In genomic region chr20:47306095-47306494, GRCh38 we compare ENCODE assay signal across 27 cellular contexts. TPM values are rescaled to one million over a fixed set of nuclear protein-coding genes. Genes with fewer than 3 reads are reported as not detected.
DNase-seq lines count a peak whose midpoint lies in the region; ATAC-seq and TF ChIP-seq lines count a peak whose summit lies in the region.
"Had no signal": no experiment of that assay in that cellular context is flagged by ENCODE, and none has a peak within 500 bp of the region (broad histone marks: within the 10 kb centered on the region; RNA-seq: fewer than 3 reads in every experiment).

No MANE protein-coding gene starts in this region.

- TF ChIP-seq CTCF in testis (IDR thresholded peaks at IDR 0.05) (no peak), psoas muscle (IDR thresholded peaks at IDR 0.05) (no peak)

- H3K4me1 Mint-ChIP-seq in activated T-helper 1 cell treated with anti-CD3 and anti-CD28 coated beads, Interleukin-12 subunit alpha, Interleukin-12 subunit beta, Interleukin-2, Interleukin-4 antibody, amounts not matched to agents 30 ng/mL and 10 ng/mL and 1 ng/mL, durations not matched to agents 14 hours and 24 hours and 36 hours (ENCODE audit: low read depth), result peaks cover 26% of the 10 kb centered on the region
- H3K4me1 Mint-ChIP-seq in naive thymus-derived CD4-positive, alpha-beta T cell, result peaks cover 5 to 44% (median 34%) of the 10 kb centered on the region in 7 donors

- peaks cover 36% of the 10 kb centered on the region for H3K36me3 Mint-ChIP-seq in activated T-helper 1 cell treated with anti-CD3 and anti-CD28 coated beads, Interleukin-12 subunit alpha, Interleukin-12 subunit beta, Interleukin-2, Interleukin-4 antibody, amounts not matched to agents 30 ng/mL and 10 ng/mL and 1 ng/mL, durations not matched to agents 14 hours and 24 hours and 36 hours (ENCODE audit: low read depth)
- peaks cover 4 to 35% (median 20%) of the 10 kb centered on the region in 5 donors for H3K36me3 Mint-ChIP-seq in naive thymus-derived CD4-positive, alpha-beta T cell

- no peaks in the 10 kb centered on the region for H3K9me3 Mint-ChIP-seq in activated T-helper 1 cell treated with anti-CD3 and anti-CD28 coated beads, Interleukin-12 subunit alpha, Interleukin-12 subunit beta, Interleukin-2, Interleukin-4 antibody, amounts not matched to agents 30 ng/mL and 10 ng/mL and 1 ng/mL, durations not matched to agents 14 hours and 24 hours and 36 hours
- H3K9me3 Mint-ChIP-seq in naive thymus-derived CD4-positive, alpha-beta T cell, result no peaks in the 10 kb centered on the region
- H3K9me3 Mint-ChIP-seq: T-helper 1 cell treated with Interleukin-12 subunit alpha and Interleukin-12 subunit beta and Interleukin-4 antibody, amounts not matched to agents 30 μg/mL and 1 μg/mL, for 36 hours had no signal

- DNase-seq in Right ventricle myocardium inferior (ENCODE audit: missing footprints), result peak; percentile 58
- no peak for DNase-seq in cardiac septum (ENCODE audit: low spot score)
- DNase-seq in activated T-helper 1 cell treated with anti-CD3 and anti-CD28 coated beads, Interleukin-12 subunit alpha, Interleukin-12 subunit beta, Interleukin-2, Interleukin-4 antibody, amounts not matched to agents 30 ng/mL and 10 ng/mL and 1 ng/mL, durations not matched to agents 14 hours and 24 hours and 36 hours (ENCODE audit: low spot score), result no peak
- no peak for DNase-seq in naive thymus-derived CD4-positive, alpha-beta T cell
- DNase-seq in testis, result no peak
- DNase-seq in psoas muscle, result no peak
- DNase-seq in islet precursor cell, result no peak
- DNase-seq: C1 segment of cervical spinal cord; Calu3; cerebellar nuclear complex; DMS79 treated with DMSO at 0.1 percent for 48 hours; dorsolateral prefrontal cortex; hippocampal formation; NCI-H1092; NCI-H187; NCI-H69; ovary; right cardiac atrium; SK-N-SH; stimulated activated CD4-positive, alpha-beta T cell treated with anti-CD3 and anti-CD28 coated beads, Interleukin-12 subunit alpha, Interleukin-12 subunit beta, amount 100 ng/mL, for 4 hours; stimulated activated CD4-positive, alpha-beta T cell treated with anti-CD3 and anti-CD28 coated beads, Interleukin-4, amount 100 ng/mL, for 1 hour; substantia nigra; upper lobe of left lung had no signal

- no peaks in the 10 kb centered on the region for H3K27me3 ChIP-seq in naive thymus-derived CD4-positive, alpha-beta T cell (ENCODE audit: control insufficient read depth in 2 of 2, insufficient read depth in 2 of 2, low read length in 2 of 2)
- H3K27me3 ChIP-seq in testis (no peaks in the 10 kb centered on the region), psoas muscle (ENCODE audit: insufficient read depth in 3 of 3, low read length in 2 of 3) (no peaks in the 10 kb centered on the region)
- H3K27me3 ChIP-seq: dorsolateral prefrontal cortex, gastroesophageal sphincter, ovary, upper lobe of left lung had no signal

- no peaks in the 10 kb centered on the region for H3K27me3 Mint-ChIP-seq in activated T-helper 1 cell treated with anti-CD3 and anti-CD28 coated beads, Interleukin-12 subunit alpha, Interleukin-12 subunit beta, Interleukin-2, Interleukin-4 antibody, amounts not matched to agents 30 ng/mL and 10 ng/mL and 1 ng/mL, durations not matched to agents 14 hours and 24 hours and 36 hours (ENCODE audit: insufficient read depth)
- H3K27me3 Mint-ChIP-seq in naive thymus-derived CD4-positive, alpha-beta T cell, result no peaks in the 10 kb centered on the region

- ATAC-seq in Right ventricle myocardium inferior (no peak), HG02678 (IDR thresholded peaks at IDR 0.05; ENCODE audit: unreplicated experiment) (no peak), psoas muscle (no peak)
- no peak for ATAC-seq in naive thymus-derived CD4-positive, alpha-beta T cell
- ATAC-seq: gastroesophageal sphincter, left lobe of liver, right cardiac atrium had no signal

- CTCF ChIA-PET in naive thymus-derived CD4-positive, alpha-beta T cell (lab: Charles Lee), result interaction anchor here (0.6 kb wide), 1 partner anchor 26 kb away, joined by 3 read pairs; no protein-coding TSS in a partner anchor

- no peak overlapping the region for H3K4me3 Mint-ChIP-seq in activated T-helper 1 cell treated with anti-CD3 and anti-CD28 coated beads, Interleukin-12 subunit alpha, Interleukin-12 subunit beta, Interleukin-2, Interleukin-4 antibody, amounts not matched to agents 30 ng/mL and 10 ng/mL and 1 ng/mL, durations not matched to agents 14 hours and 24 hours and 36 hours
- H3K4me3 Mint-ChIP-seq in naive thymus-derived CD4-positive, alpha-beta T cell, result no peak overlapping the region
- H3K4me3 Mint-ChIP-seq: T-helper 1 cell treated with Interleukin-12 subunit alpha and Interleukin-12 subunit beta and Interleukin-4 antibody, amounts not matched to agents 30 μg/mL and 1 μg/mL, for 36 hours had no signal

- H3K4me3 ChIP-seq in naive thymus-derived CD4-positive, alpha-beta T cell (ENCODE audit: low read length), result no peak overlapping the region
- H3K4me3 ChIP-seq in testis, result no peak overlapping the region
- H3K4me3 ChIP-seq in psoas muscle, result no peak overlapping the region
- H3K4me3 ChIP-seq: dorsolateral prefrontal cortex, gastroesophageal sphincter, ovary, upper lobe of left lung had no signal

- no peak for TF ChIP-seq POLR2A in testis (IDR thresholded peaks at IDR 0.05)

- H3K27ac ChIP-seq in naive thymus-derived CD4-positive, alpha-beta T cell (ENCODE audit: low read depth, low read length), result no peak overlapping the region
- H3K27ac ChIP-seq in testis (peak overlapping the region; percentile 21 to 37), psoas muscle (no peak overlapping the region)
- H3K27ac ChIP-seq: ovary had no signal

- no peaks in the 10 kb centered on the region for H3K4me1 ChIP-seq in naive thymus-derived CD4-positive, alpha-beta T cell (ENCODE audit: control insufficient read depth in 2 of 2, insufficient read depth in 2 of 2, low read length in 2 of 2)
- H3K4me1 ChIP-seq in testis, result peaks cover 50% of the 10 kb centered on the region
- H3K4me1 ChIP-seq in psoas muscle, result no peaks in the 10 kb centered on the region

- POLR2A ChIA-PET in naive thymus-derived CD4-positive, alpha-beta T cell (lab: Charles Lee), result no interaction called here

- H3K36me3 ChIP-seq in naive thymus-derived CD4-positive, alpha-beta T cell (ENCODE audit: control insufficient read depth in 2 of 3, insufficient read depth in 3 of 3, low read length in 3 of 3), result peaks cover 5 to 69% (median 18%) of the 10 kb centered on the region in 3 experiments
- H3K36me3 ChIP-seq in testis (ENCODE audit: low read depth, missing control alignments) (no peaks in the 10 kb centered on the region), psoas muscle (ENCODE audit: insufficient read depth in 1 of 2, low read depth in 1 of 2) (peaks cover 13 to 80% of the 10 kb centered on the region in 2 donors)
- H3K36me3 ChIP-seq: ovary had no signal

- peak overlapping the region; percentile 74 for H3K27ac Mint-ChIP-seq in activated T-helper 1 cell treated with anti-CD3 and anti-CD28 coated beads, Interleukin-12 subunit alpha, Interleukin-12 subunit beta, Interleukin-2, Interleukin-4 antibody, amounts not matched to agents 30 ng/mL and 10 ng/mL and 1 ng/mL, durations not matched to agents 14 hours and 24 hours and 36 hours
- peak overlapping the region in 5 of 9 donors; percentile 28 to 89 (median 58) for H3K27ac Mint-ChIP-seq in naive thymus-derived CD4-positive, alpha-beta T cell

- 92 to 96% methylated on average over 8 of the region's 8 CpGs for WGBS in testis, 2 donors
- WGBS in psoas muscle, 3 donors, result 96 to 97% (median 97%) methylated on average over 8 of the region's 8 CpGs

- H3K9me3 ChIP-seq in naive thymus-derived CD4-positive, alpha-beta T cell (ENCODE audit: control insufficient read depth in 2 of 3, low read length in 3 of 3), result no peaks in the 10 kb centered on the region
- no peaks in the 10 kb centered on the region for H3K9me3 ChIP-seq in testis
- no peaks in the 10 kb centered on the region for H3K9me3 ChIP-seq in psoas muscle
- H3K9me3 ChIP-seq: gastroesophageal sphincter, ovary, SK-N-SH, upper lobe of left lung had no signal

- intact Hi-C loops in Right ventricle myocardium inferior (cut with DNase I), result no loop called here
- intact Hi-C loops in cardiac septum (cut with DNase I), result no loop called here
- intact Hi-C loops in activated T-helper 1 cell treated with anti-CD3 and anti-CD28 coated beads, Interleukin-12 subunit alpha, Interleukin-12 subunit beta, Interleukin-2, Interleukin-4 antibody, amounts not matched to agents 30 ng/mL and 10 ng/mL and 1 ng/mL, durations not matched to agents 14 hours and 24 hours and 36 hours (cut with micrococcal nuclease), result no loop called here
- intact Hi-C loops in naive thymus-derived CD4-positive, alpha-beta T cell (cut with micrococcal nuclease), result no loop called here
- intact Hi-C loops in testis (cut with DNase I; ENCODE audit: low total_unique reads), result no loop called here
- intact Hi-C loops in psoas muscle (cut with DNase I), result no loop called here

RNA-seq across cellular contexts. Expression of gene ZMYND8, which starts 50.4 kb away (rescaled TPM):
- total RNA-seq in Right ventricle myocardium inferior (36.1 TPM), cardiac septum (25.7 TPM), testis (100 to 1,000 TPM in 1 of 2 donors, 10 to 100 TPM in 1; 87.2 to 102 TPM), psoas muscle (10 to 100 TPM; 17.7 to 42.9 (median 22.4) TPM)
- total RNA-seq in activated T-helper 1 cell treated with anti-CD3 and anti-CD28 coated beads, Interleukin-12 subunit alpha, Interleukin-12 subunit beta, Interleukin-2, Interleukin-4 antibody, amounts not matched to agents 30 ng/mL and 10 ng/mL and 1 ng/mL, durations not matched to agents 14 hours and 24 hours and 36 hours, result 42.6 and 43.3 TPM in 2 replicates
- total RNA-seq in naive thymus-derived CD4-positive, alpha-beta T cell, result 10 to 100 TPM; 54.5 to 83.0 (median 68.5) TPM
- polyA plus RNA-seq in naive thymus-derived CD4-positive, alpha-beta T cell, result 10 to 100 TPM; 12.7 to 28.7 TPM
- polyA plus RNA-seq in testis (ENCODE audit: insufficient read depth, low read depth, low replicate concordance) (30.4 TPM), psoas muscle (1 to 10 TPM; 4.7 to 9.5 (median 8.2) TPM)

Comparison
In these comparisons a context has a peak if more than half of its experiments do, and no peak if none do; other contexts are left out.
1. H3K27ac ChIP-seq: peak in testis (2 of 2); none in naive thymus-derived CD4-positive, alpha-beta T cell (single experiment) and psoas muscle (single experiment).